Comparison of ENCODE assay signal across 12 cellular contexts in the genomic region with DNA sequence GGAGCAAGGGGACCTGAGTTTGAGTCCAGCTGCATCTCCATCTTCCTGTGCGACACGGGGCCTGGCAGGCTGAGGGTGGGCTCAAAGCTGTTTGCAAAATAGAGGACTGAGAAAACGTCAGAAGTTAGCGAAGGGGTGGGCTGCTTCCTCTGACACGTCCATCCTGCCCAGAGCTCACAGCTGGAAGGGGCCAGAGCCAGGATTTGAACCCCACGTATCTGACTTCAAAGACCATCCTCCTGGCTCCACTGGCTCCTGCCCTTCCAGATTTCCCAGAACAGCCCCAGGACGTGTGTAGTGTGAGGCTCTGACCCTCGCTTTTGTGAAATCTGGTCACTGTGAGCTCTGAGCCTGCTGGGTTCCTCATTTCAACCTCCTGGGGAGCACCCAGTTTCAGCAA. TPM values are rescaled to one million over a fixed set of nuclear protein-coding genes. Genes with fewer than 3 reads are reported as not detected.
DNase-seq lines count a peak whose midpoint lies in the region; ATAC-seq, FAIRE-seq and TF ChIP-seq lines count a peak whose summit lies in the region.
"Had no signal": no experiment of that assay in that cellular context is flagged by ENCODE, and none has a peak within 500 bp of the region (broad histone marks: within the 10 kb centered on the region; RNA-seq: fewer than 3 reads in every experiment).

No MANE protein-coding gene starts in this region.

- no peak for TF ChIP-seq CTCF in right lobe of liver (IDR thresholded peaks at IDR 0.05)
- no peak for TF ChIP-seq CTCF in HepG2 (CRISPR knock-in tag; IDR thresholded peaks at IDR 0.05)
- TF ChIP-seq CTCF in WTC11 (IDR thresholded peaks at IDR 0.05): no peak
- TF ChIP-seq CTCF in GM13976 (IDR thresholded peaks at IDR 0.05; ENCODE audit: borderline replicate concordance, control extremely low read depth, extremely low read depth, insufficient read depth, missing control alignments): no peak

- in situ Hi-C loops in HepG2 (cut with HindIII; ENCODE audit: extremely low pct_ligation_motif_present, low pct_unique_long_range_greater_than_20kb) (loop anchor here (5.0 to 10.0 kb wide), 2 partner anchors 143 to 291 kb away; no protein-coding TSS in a partner anchor), GM13976 (cut with MboI; ENCODE audit: low sequenced_read_pairs, unreplicated experiment) (loop anchor here (10.0 kb wide), 2 partner anchors 153 to 293 kb away; no protein-coding TSS in a partner anchor)

- H3K27ac ChIP-seq in right lobe of liver (no peak overlapping the region), HepG2 (ENCODE audit: extremely low read length, insufficient read depth, low read length) (no peak overlapping the region)
- H3K27ac ChIP-seq: C4-2B, GM23248, upper lobe of right lung had no signal

- peaks cover 9% of the 10 kb centered on the region for H3K9me3 Mint-ChIP-seq in WTC11
- H3K9me3 Mint-ChIP-seq: nephron progenitor cell, T-cell had no signal

- H3K9ac ChIP-seq in HepG2 (ENCODE audit: insufficient read depth, low read depth, low read length): no peak overlapping the region
- H3K9ac ChIP-seq: GM23248 had no signal

- H3K36me3 ChIP-seq in right lobe of liver (no peaks in the 10 kb centered on the region), HepG2 (replicated peaks in 1 of 2; ENCODE audit: control insufficient read depth in 1 of 2, insufficient read depth in 2 of 2, low read length in 2 of 2) (no peaks in the 10 kb centered on the region)

- WGBS in right lobe of liver (ENCODE audit: insufficient coverage, low coverage, low lambda C conversion rate, missing lambda C conversion rate): 50% methylated on average over 1 of the region's 8 CpGs
- no CpG with 5 or more reads among the region's 8 CpGs for WGBS in HepG2 (ENCODE audit: low lambda C conversion rate)

- no peak for TF ChIP-seq RAD21 in HepG2 (CRISPR knock-in tag; IDR thresholded peaks at IDR 0.05)

- BruUV-seq in HepG2 (replicated peaks; lab: Mats Ljungman, UMichigan): no TSS peak

- DNase-seq in right lobe of liver (peak in 2 of 3 donors; percentile 31 to 40), HepG2 (ENCODE audit: low spot score) (no peak), WTC11 (ENCODE audit: low spot score) (no peak), left lobe of liver (ENCODE audit: low spot score) (peak; percentile 40), NCI-H69 (lab: John Stamatoyannopoulos, UW) (no peak), GM13976 (ENCODE audit: low spot score) (no peak), NOMO-1 treated with DMSO at 0.1 percent for 48 hours (lab: John Stamatoyannopoulos, UW; ENCODE audit: unreplicated experiment) (no peak)

- H3K36me3 Mint-ChIP-seq in WTC11: no peaks in the 10 kb centered on the region

- H3K4me3 ChIP-seq in right lobe of liver: no peak overlapping the region
- H3K4me3 ChIP-seq in HepG2 (replicated peaks in 1 of 3; ENCODE audit: insufficient read depth in 1 of 3, low read depth in 2 of 3, low read length in 3 of 3): no peak overlapping the region
- H3K4me3 ChIP-seq: upper lobe of right lung had no signal

- peak overlapping the region; percentile 65; the same call in 1 of the 2 replicates for H3K4me3 Mint-ChIP-seq in WTC11
- H3K4me3 Mint-ChIP-seq: T-cell had no signal

- H3K27ac Mint-ChIP-seq in WTC11: no peak overlapping the region
- H3K27ac Mint-ChIP-seq: nephron progenitor cell had no signal

- no peak for TF ChIP-seq POLR2A in right lobe of liver (IDR thresholded peaks at IDR 0.05)
- no peak for TF ChIP-seq POLR2A in HepG2 (IDR thresholded peaks at IDR 0.05; ENCODE audit: insufficient read depth in 1 of 2, low read depth in 2 of 2, low read length in 2 of 2)

- POLR2A ChIA-PET in HepG2 (lab: Yijun Ruan, JAX): no interaction called here
- POLR2A ChIA-PET in WTC11 (lab: Charles Lee): interaction anchor here (1.0 kb wide), 1 partner anchor 104 kb away, joined by 3 read pairs; no protein-coding TSS in a partner anchor

- H3K9me3 ChIP-seq in right lobe of liver: no peaks in the 10 kb centered on the region
- no peaks in the 10 kb centered on the region for H3K9me3 ChIP-seq in HepG2 (ENCODE audit: low read length)
- H3K9me3 ChIP-seq: upper lobe of right lung had no signal

- no peak for FAIRE-seq in HepG2 (lab: Jason Lieb, UNC)

- intact Hi-C loops in right lobe of liver (cut with DNase I): loop anchor here (2.0 to 10.0 kb wide), 3 partner anchors 153 to 293 kb away; no protein-coding TSS in a partner anchor
- intact Hi-C loops in HepG2 (cut with micrococcal nuclease; ENCODE audit: unreplicated experiment): loop anchor here (1.0 to 5.0 kb wide), 3 partner anchors 156 to 290 kb away; no protein-coding TSS in a partner anchor

- H2AFZ ChIP-seq in HepG2 (ENCODE audit: low read length): no peak overlapping the region

- H3K4me1 ChIP-seq in right lobe of liver (peaks cover 0 to 8% (median under 1%) of the 10 kb centered on the region in 4 donors), HepG2 (ENCODE audit: insufficient read depth, low read length) (no peaks in the 10 kb centered on the region)

- H3K27me3 ChIP-seq in right lobe of liver: no peaks in the 10 kb centered on the region
- no peaks in the 10 kb centered on the region; a peak in 1 of 5 replicates for H3K27me3 ChIP-seq in HepG2 (ENCODE audit: control insufficient read depth in 1 of 2, insufficient read depth in 2 of 2, low read length in 2 of 2)
- H3K27me3 ChIP-seq: upper lobe of right lung had no signal

- no peak overlapping the region for H3K4me2 ChIP-seq in HepG2 (ENCODE audit: low read depth, low read length)

- TF ChIP-seq EP300 in HepG2 (IDR thresholded peaks at IDR 0.05; ENCODE audit: low read depth in 2 of 2, low read length in 2 of 2) (no peak), HepG2 (CRISPR knock-in tag; IDR thresholded peaks at IDR 0.05; ENCODE audit: borderline replicate concordance) (no peak)

- no peaks in the 10 kb centered on the region for H3K79me2 ChIP-seq in HepG2 (ENCODE audit: insufficient read depth, low read length)

- ATAC-seq in right lobe of liver (no peak), HepG2 (no peak), WTC11 (no peak), left lobe of liver (no peak)

- H4K20me1 ChIP-seq in HepG2 (ENCODE audit: insufficient read depth, low read length): no peaks in the 10 kb centered on the region

- peaks cover 16% of the 10 kb centered on the region for H3K27me3 Mint-ChIP-seq in WTC11 (ENCODE audit: low read depth)
- H3K27me3 Mint-ChIP-seq: T-cell had no signal

- CTCF ChIA-PET in HepG2 (lab: Yijun Ruan, JAX; ENCODE audit: low intra/inter-chr PET ratio, low total read pairs) (interaction anchor here (1.2 to 2.3 kb wide), 6 partner anchors 11 to 290 kb away, joined by 4 to 23 read pairs (median 4); no protein-coding TSS in a partner anchor), WTC11 (lab: Charles Lee) (interaction anchor here (0.7 to 5.4 kb wide), 35 partner anchors 10 to 315 kb away, joined by 3 to 72 read pairs (median 5); a partner anchor contains a TSS)

- peaks cover 29% of the 10 kb centered on the region; the same call in 1 of the 2 replicates for H3K4me1 Mint-ChIP-seq in WTC11

TF ChIP-seq in HepG2, 621 proteins besides CTCF, POLR2A, EP300 and RAD21 (continues in another document):
- TF ChIP-seq ZNF75D (CRISPR knock-in tag; IDR thresholded peaks at IDR 0.05; ENCODE audit: borderline replicate concordance) (no peak), TOPORS (CRISPR knock-in tag; IDR thresholded peaks at IDR 0.05) (no peak)

TF ChIP-seq in WTC11, 78 proteins besides CTCF, POLR2A, EP300 and RAD21 (continues in another document):
- TF ChIP-seq, protein P1, sequence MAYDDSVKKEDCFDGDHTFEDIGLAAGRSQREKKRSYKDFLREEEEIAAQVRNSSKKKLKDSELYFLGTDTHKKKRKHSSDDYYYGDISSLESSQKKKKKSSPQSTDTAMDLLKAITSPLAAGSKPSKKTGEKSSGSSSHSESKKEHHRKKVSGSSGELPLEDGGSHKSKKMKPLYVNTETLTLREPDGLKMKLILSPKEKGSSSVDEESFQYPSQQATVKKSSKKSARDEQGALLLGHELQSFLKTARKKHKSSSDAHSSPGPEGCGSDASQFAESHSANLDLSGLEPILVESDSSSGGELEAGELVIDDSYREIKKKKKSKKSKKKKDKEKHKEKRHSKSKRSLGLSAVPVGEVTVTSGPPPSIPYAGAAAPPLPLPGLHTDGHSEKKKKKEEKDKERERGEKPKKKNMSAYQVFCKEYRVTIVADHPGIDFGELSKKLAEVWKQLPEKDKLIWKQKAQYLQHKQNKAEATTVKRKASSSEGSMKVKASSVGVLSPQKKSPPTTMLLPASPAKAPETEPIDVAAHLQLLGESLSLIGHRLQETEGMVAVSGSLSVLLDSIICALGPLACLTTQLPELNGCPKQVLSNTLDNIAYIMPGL (CRISPR knock-in tag; IDR thresholded peaks at IDR 0.05): no peak; the same call in 1 of the 2 replicates

RNA-seq across cellular contexts. Expression of a gene that starts 56.3 kb away (rescaled TPM):
- total RNA-seq in right lobe of liver: 10 to 100 TPM; 18.9 to 69.4 (median 48.6) TPM
- not detected in 2 replicates for total RNA-seq in HepG2 (2016; rRNA removed; fragmentation: Illumina TruSeq; extraction: Trizol)
- total RNA-seq in HepG2 (2016; cell fraction: cytosol; rRNA removed; fragmentation: Illumina TruSeq; extraction: Trizol; ENCODE audit: low read depth): not detected in 2 replicates
- total RNA-seq in HepG2 (2016; cell fraction: insoluble cytoplasmic fraction; rRNA removed; fragmentation: Illumina TruSeq; extraction: Trizol): not detected in 2 replicates
- total RNA-seq in HepG2 (2016; cell fraction: membrane; rRNA removed; fragmentation: Illumina TruSeq; extraction: Trizol): not detected in 2 replicates
- total RNA-seq in HepG2 (2016; cell fraction: nucleus; rRNA removed; fragmentation: Illumina TruSeq; extraction: Trizol): not detected in 2 replicates
- polyA plus RNA-seq in HepG2 (2011; rRNA removed): 0.05 and 0.24 TPM in 2 replicates
- 0.13 and 0.16 TPM in 2 replicates for polyA plus RNA-seq in HepG2 (2011; cell fraction: cytosol; rRNA removed)
- 0.33 TPM in 1 of 2 replicates, not detected in the other for polyA plus RNA-seq in HepG2 (2011; cell fraction: nucleus; rRNA removed)
- polyA plus RNA-seq in HepG2 (2012): 0.19 TPM in 1 of 2 replicates, not detected in the other
- not detected in 2 replicates for polyA plus RNA-seq in HepG2 (2016; cell fraction: cytosol; fragmentation: Illumina TruSeq; extraction: Trizol; ENCODE audit: low read depth)
- polyA plus RNA-seq in HepG2 (2016; cell fraction: insoluble cytoplasmic fraction; fragmentation: Illumina TruSeq; extraction: Trizol; ENCODE audit: low read depth): not detected in 2 replicates
- polyA plus RNA-seq in HepG2 (2016; cell fraction: membrane; fragmentation: Illumina TruSeq; extraction: Trizol; ENCODE audit: low read depth): not detected in 2 replicates
- not detected in 2 replicates for polyA plus RNA-seq in HepG2 (2016; cell fraction: nucleus; fragmentation: Illumina TruSeq; extraction: Trizol; ENCODE audit: insufficient read depth, low read depth)
- polyA minus RNA-seq in HepG2 (2011; rRNA and poly(A)+ RNA removed; ENCODE audit: low replicate concordance): 0.52 and 13.0 TPM in 2 replicates
- not detected in 2 replicates for polyA minus RNA-seq in HepG2 (2011; cell fraction: cytosol; rRNA and poly(A)+ RNA removed)
- polyA minus RNA-seq in HepG2 (2011; cell fraction: nucleus; rRNA and poly(A)+ RNA removed): not detected in 2 replicates
- total RNA-seq in WTC11 (2021): 15.5 to 19.8 TPM (median 19.3 TPM) in 3 replicates
- 60.6 TPM for total RNA-seq in left lobe of liver

Comparison
In these comparisons a context has a peak if more than half of its experiments do, and no peak if none do; other contexts are left out.
1. DNase-seq: peak in right lobe of liver (2 of 3) and left lobe of liver (single experiment); none in HepG2 (single experiment), WTC11 (single experiment), NCI-H69 (single experiment), GM13976 (single experiment) and NOMO-1 treated with DMSO at 0.1 percent for 48 hours (single experiment).